Comparison of ENCODE assay signal across 23 cellular contexts in genomic region chr1:18312961-18313360, GRCh38.
DNase-seq lines count a peak whose midpoint lies in the region; ATAC-seq, FAIRE-seq and TF ChIP-seq lines count a peak whose summit lies in the region.
"Had no signal": no experiment of that assay in that cellular context is flagged by ENCODE, and none has a peak within 500 bp of the region (broad histone marks: within the 10 kb centered on the region; RNA-seq: fewer than 3 reads in every experiment).

No MANE protein-coding gene starts in this region.

- no peak overlapping the region for H4K8ac ChIP-seq in H1 (ENCODE audit: extremely low read depth, insufficient read depth, low read length)

- peaks cover 5% of the 10 kb centered on the region; the same call in 1 of the 2 replicates for H3K23me2 ChIP-seq in H1 (ENCODE audit: low read depth, low read length)

- POLR2A ChIA-PET in HepG2 (lab: Yijun Ruan, JAX) (no interaction called here), H1 (lab: Charles Lee; ENCODE audit: partially characterized antibody) (interaction anchor here (1.6 kb wide), 1 partner anchor 10 kb away, joined by 4 read pairs; no protein-coding TSS in a partner anchor)

- H3K27me3 ChIP-seq in HepG2 (ENCODE audit: control insufficient read depth in 1 of 2, insufficient read depth in 2 of 2, low read length in 2 of 2) (peaks cover 0 to 7% of the 10 kb centered on the region in 2 experiments; a peak in 4 of 5 replicates), right lobe of liver (no peaks in the 10 kb centered on the region), H1 (replicated peaks in 1 of 4; ENCODE audit: control insufficient read depth in 3 of 4, extremely low read depth in 1 of 4, insufficient read depth in 3 of 4, low read length in 3 of 4) (no peaks in the 10 kb centered on the region)
- H3K27me3 ChIP-seq: BLaER1 treated with 17β-estradiol and CSF1 and Interleukin-3, amounts not matched to agents 10 nM and 100 nM had no signal

- TF ChIP-seq POLR2A in HepG2 (IDR thresholded peaks at IDR 0.05; ENCODE audit: insufficient read depth in 1 of 2, low read depth in 2 of 2, low read length in 2 of 2) (no peak), right lobe of liver (IDR thresholded peaks at IDR 0.05) (no peak), H1 (IDR thresholded peaks at IDR 0.05; ENCODE audit: control extremely low read depth in 1 of 2, low read depth in 2 of 2, low read length in 2 of 2) (no peak)

- intact Hi-C loops in HepG2 (cut with micrococcal nuclease; ENCODE audit: unreplicated experiment) (no loop called here), right lobe of liver (cut with DNase I) (no loop called here)

- FAIRE-seq in HepG2 (lab: Jason Lieb, UNC) = no peak
- no peak for FAIRE-seq in H1 (lab: Jason Lieb, UNC)
- FAIRE-seq: A549, GM12878, GM12892, GM18507 had no signal

- no peak overlapping the region for H2BK12ac ChIP-seq in H1 (ENCODE audit: low read depth, low read length)

- H4K20me1 ChIP-seq in HepG2 (ENCODE audit: insufficient read depth, low read length) (no peaks in the 10 kb centered on the region), H1 (replicated peaks in 1 of 2; ENCODE audit: control insufficient read depth in 1 of 2, insufficient read depth in 2 of 2, low read length in 2 of 2) (peaks cover 0 to 3% of the 10 kb centered on the region in 2 experiments)

- H3K36me3 ChIP-seq in HepG2 (replicated peaks in 1 of 2; ENCODE audit: control insufficient read depth in 1 of 2, insufficient read depth in 2 of 2, low read length in 2 of 2) (no peaks in the 10 kb centered on the region), right lobe of liver (no peaks in the 10 kb centered on the region), H1 (ENCODE audit: control insufficient read depth in 2 of 4, insufficient read depth in 4 of 4, low read length in 3 of 4) (no peaks in the 10 kb centered on the region; a peak in 1 of 8 replicates)
- H3K36me3 ChIP-seq: BLaER1 treated with 17β-estradiol and CSF1 and Interleukin-3, amounts not matched to agents 10 nM and 100 nM had no signal

- TF ChIP-seq CTCF in HepG2 (CRISPR knock-in tag; IDR thresholded peaks at IDR 0.05) = no peak
- no peak for TF ChIP-seq CTCF in right lobe of liver (IDR thresholded peaks at IDR 0.05)
- no peak for TF ChIP-seq CTCF in H1 (IDR thresholded peaks at IDR 0.05; ENCODE audit: control extremely low read depth in 1 of 3, insufficient read depth in 1 of 3, low read depth in 1 of 3, low read length in 3 of 3)

- H3K4me3 ChIP-seq in HepG2 (replicated peaks in 1 of 3; ENCODE audit: insufficient read depth in 1 of 3, low read depth in 2 of 3, low read length in 3 of 3) (no peak overlapping the region), right lobe of liver (no peak overlapping the region), H1 (ENCODE audit: extremely low read depth in 1 of 4, insufficient read depth in 2 of 4, low read depth in 3 of 4, low read length in 4 of 4) (no peak overlapping the region)
- H3K4me3 ChIP-seq: A549; BLaER1 treated with 17β-estradiol and CSF1 and Interleukin-3, amounts not matched to agents 10 nM and 100 nM; GM12878 had no signal

- no peak overlapping the region for H3K4me2 ChIP-seq in HepG2 (ENCODE audit: low read depth, low read length)
- no peak overlapping the region for H3K4me2 ChIP-seq in H1 (ENCODE audit: insufficient read depth in 1 of 2, low read depth in 2 of 2, low read length in 2 of 2)
- H3K4me2 ChIP-seq: A549; BLaER1 treated with 17β-estradiol and CSF1 and Interleukin-3, amounts not matched to agents 10 nM and 100 nM had no signal

- H3K9me3 ChIP-seq in HepG2 (ENCODE audit: low read length) (no peaks in the 10 kb centered on the region), right lobe of liver (no peaks in the 10 kb centered on the region), H1 (ENCODE audit: insufficient read depth in 2 of 2, low read depth in 1 of 2, low read length in 1 of 2) (no peaks in the 10 kb centered on the region)
- H3K9me3 ChIP-seq: A549; BLaER1 treated with 17β-estradiol and CSF1 and Interleukin-3, amounts not matched to agents 10 nM and 100 nM; Caco-2 had no signal

- no peak overlapping the region for H3K56ac ChIP-seq in H1 (replicated peaks; ENCODE audit: insufficient read length, low read depth, low read length)

- peak overlapping the region; percentile 48; the same call in 1 of the 2 replicates for H2BK20ac ChIP-seq in H1 (ENCODE audit: low read length)

- H4K91ac ChIP-seq in H1 (replicated peaks; ENCODE audit: insufficient read length, low read length) = no peak overlapping the region

- H3K23ac ChIP-seq in H1 (ENCODE audit: insufficient read length) = no peak overlapping the region

- no peak for ATAC-seq in HepG2
- ATAC-seq in right lobe of liver = no peak
- ATAC-seq: A549; CD8-positive, alpha-beta T cell; GM12878 had no signal

- H3K9ac ChIP-seq in HepG2 (ENCODE audit: insufficient read depth, low read depth, low read length) (no peak overlapping the region), H1 (replicated peaks in 1 of 4; ENCODE audit: extremely low read depth in 1 of 4, low read depth in 3 of 4, low read length in 3 of 4) (no peak overlapping the region)
- H3K9ac ChIP-seq: BLaER1 treated with 17β-estradiol and CSF1 and Interleukin-3, amounts not matched to agents 10 nM and 100 nM had no signal

- TF ChIP-seq EP300 in HepG2 (IDR thresholded peaks at IDR 0.05; ENCODE audit: low read depth in 2 of 2, low read length in 2 of 2) (no peak), HepG2 (CRISPR knock-in tag; IDR thresholded peaks at IDR 0.05; ENCODE audit: borderline replicate concordance) (no peak), H1 (IDR thresholded peaks at IDR 0.05; ENCODE audit: borderline replicate concordance in 1 of 2, low read depth in 2 of 2, low read length in 2 of 2) (no peak)

- H2BK15ac ChIP-seq in H1 (ENCODE audit: low read length) = peak overlapping the region; percentile 18; the same call in 1 of the 2 replicates

- no peaks in the 10 kb centered on the region for H3K79me1 ChIP-seq in H1 (ENCODE audit: low read depth, low read length)

- no peak overlapping the region for H2AFZ ChIP-seq in HepG2 (ENCODE audit: low read length)
- no peak overlapping the region for H2AFZ ChIP-seq in H1 (ENCODE audit: low read length)

- CTCF ChIA-PET in HepG2 (lab: Yijun Ruan, JAX; ENCODE audit: low intra/inter-chr PET ratio, low total read pairs) = no interaction called here
- CTCF ChIA-PET in H1 (lab: Charles Lee; ENCODE audit: partially characterized antibody) = interaction anchor here (1.0 to 8.5 kb wide), 5 partner anchors 10 to 243 kb away, joined by 3 to 80 read pairs (median 14); no protein-coding TSS in a partner anchor

- no peak overlapping the region for H3K18ac ChIP-seq in H1 (ENCODE audit: extremely low read depth, low read length)

- H3K14ac ChIP-seq in H1 (ENCODE audit: insufficient read length) = no peak overlapping the region

- H3K4me1 ChIP-seq in HepG2 (ENCODE audit: insufficient read depth, low read length) (peaks cover 22% of the 10 kb centered on the region), right lobe of liver (no peaks in the 10 kb centered on the region), H1 (replicated peaks in 1 of 4; ENCODE audit: control insufficient read depth in 3 of 4, insufficient read depth in 4 of 4, low read length in 3 of 4) (no peaks in the 10 kb centered on the region; a peak in 1 of 7 replicates)
- H3K4me1 ChIP-seq: A549, Caco-2 had no signal

- 34% methylated on average over 10 of the region's 10 CpGs for WGBS in HepG2 (ENCODE audit: low lambda C conversion rate)
- WGBS in right lobe of liver (ENCODE audit: insufficient coverage, low coverage, low lambda C conversion rate, missing lambda C conversion rate) = 71% methylated on average over 5 of the region's 10 CpGs
- WGBS in H1 (ENCODE audit: extremely low coverage in 1 of 2, insufficient coverage in 1 of 2, insufficient read length in 1 of 2, insufficient replicate concordance in 2 of 2, low coverage in 1 of 2, low lambda C conversion rate in 2 of 2, missing lambda C conversion rate in 1 of 2), 2 experiments = 86% methylated on average over 10 of the region's 10 CpGs; no CpG with 5 or more reads in 1 of the 2 experiments

- TF ChIP-seq RAD21 in HepG2 (CRISPR knock-in tag; IDR thresholded peaks at IDR 0.05) (no peak), H1 (IDR thresholded peaks at IDR 0.05 in 1 of 2, conservative IDR thresholded peaks at IDR 0.05 in 1 of 2; ENCODE audit: low read depth in 2 of 2, low read length in 2 of 2) (no peak)

- H3K4ac ChIP-seq in H1 (replicated peaks; ENCODE audit: insufficient read length, low read depth, low read length) = no peak overlapping the region

- no peak overlapping the region for H2BK120ac ChIP-seq in H1 (replicated peaks; ENCODE audit: low read depth, low read length)

- H2BK5ac ChIP-seq in H1 (ENCODE audit: low read depth, low read length) = no peak overlapping the region

- BruUV-seq in HepG2 (replicated peaks; lab: Mats Ljungman, UMichigan) = no TSS peak

- no peaks in the 10 kb centered on the region for H3K79me2 ChIP-seq in HepG2 (ENCODE audit: insufficient read depth, low read length)
- H3K79me2 ChIP-seq in H1 (ENCODE audit: control insufficient read depth in 1 of 2, insufficient read depth in 2 of 2, low read length in 2 of 2) = no peaks in the 10 kb centered on the region

- H3K27ac ChIP-seq in HepG2 (ENCODE audit: extremely low read length, insufficient read depth, low read length) (no peak overlapping the region), right lobe of liver (no peak overlapping the region), H1 (ENCODE audit: low read depth, low read length) (no peak overlapping the region)
- H3K27ac ChIP-seq: 22Rv1; A549; BLaER1 treated with 17β-estradiol and CSF1 and Interleukin-3, amounts not matched to agents 10 nM and 100 nM; C4-2B had no signal

- no peak for DNase-seq in HepG2 (ENCODE audit: low spot score)
- DNase-seq in right lobe of liver = no peak
- no peak for DNase-seq in H1 (ENCODE audit: low read depth in 1 of 2, low spot score in 2 of 2)
- no peak for DNase-seq in medulla oblongata (ENCODE audit: extremely low spot score)
- no peak for DNase-seq in D341Med (ENCODE audit: low spot score)
- DNase-seq: Caco-2; Calu3; CD4-positive, alpha-beta T cell; CD8-positive, alpha-beta T cell; DMS 273 treated with DMSO at 0.1 percent for 48 hours; DMS153; DMS53; DMS79; DND-41; EL; GDM1 had no signal

- in situ Hi-C loops in HepG2 (cut with HindIII; ENCODE audit: extremely low pct_ligation_motif_present, low pct_unique_long_range_greater_than_20kb) = no loop called here

- no peak overlapping the region for H4K5ac ChIP-seq in H1 (ENCODE audit: insufficient read length, low read depth, low read length)

- H2AK5ac ChIP-seq in H1 (ENCODE audit: low read depth, low read length) = no peak overlapping the region

TF ChIP-seq in HepG2, 621 proteins besides CTCF, POLR2A, EP300 and RAD21:
- TF ChIP-seq ZNF263 (CRISPR knock-in tag; IDR thresholded peaks at IDR 0.05) (peak; percentile 72; the same call in 1 of the 2 replicates), SP5 (CRISPR knock-in tag; IDR thresholded peaks at IDR 0.05; ENCODE audit: borderline replicate concordance, low read depth) (no peak)

TF ChIP-seq in H1, 55 proteins besides CTCF, POLR2A, EP300 and RAD21 (continues in another document):
- TF ChIP-seq CHD1 (IDR thresholded peaks at IDR 0.05; ENCODE audit: low read depth, low read length) (no peak), TCF12 (IDR thresholded peaks at IDR 0.05; ENCODE audit: low read depth, low read length) (no peak), RXRA (IDR thresholded peaks at IDR 0.05; ENCODE audit: insufficient read depth, low read depth, low read length) (no peak)
